Comparison of ENCODE assay signal across 9 cellular contexts in genomic region chr17:75151893-75152292, GRCh38. TPM values are rescaled to one million over a fixed set of nuclear protein-coding genes. Genes with fewer than 3 reads are reported as not detected.
DNase-seq lines count a peak whose midpoint lies in the region; ATAC-seq and TF ChIP-seq lines count a peak whose summit lies in the region.
"Had no signal": no experiment of that assay in that cellular context is flagged by ENCODE, and none has a peak within 500 bp of the region (broad histone marks: within the 10 kb centered on the region; RNA-seq: fewer than 3 reads in every experiment).

No MANE protein-coding gene starts in this region.

- H3K4me3 ChIP-seq in Caco-2 (ENCODE audit: low read depth, low read length) (no peak overlapping the region), testis (no peak overlapping the region)

- H3K9me3 ChIP-seq in Caco-2 (no peaks in the 10 kb centered on the region), testis (no peaks in the 10 kb centered on the region)

- H3K36me3 Mint-ChIP-seq in Caco-2 (ENCODE audit: insufficient read depth, unreplicated experiment) (peaks cover 89% of the 10 kb centered on the region), IgD-negative memory B cell (peaks cover 1% of the 10 kb centered on the region), activated B cell treated with CpG ODN at 0.5 μM for 24 hours (ENCODE audit: low read depth) (peaks cover 21% of the 10 kb centered on the region)

- peaks cover 34% of the 10 kb centered on the region for H3K4me1 Mint-ChIP-seq in Caco-2 (ENCODE audit: low read depth, unreplicated experiment)
- peaks cover 25 to 36% (median 27%) of the 10 kb centered on the region in 3 donors for H3K4me1 Mint-ChIP-seq in IgD-negative memory B cell
- peaks cover 39% of the 10 kb centered on the region for H3K4me1 Mint-ChIP-seq in activated B cell treated with CpG ODN at 0.5 μM for 24 hours

- TF ChIP-seq CTCF in Caco-2 (IDR thresholded peaks at IDR 0.05; ENCODE audit: insufficient read depth in 1 of 2, low read depth in 1 of 2, low read length in 1 of 2, severe bottlenecking in 1 of 2, unreplicated experiment in 1 of 2) (no peak), activated B cell treated with CpG ODN at 0.5 μM for 24 hours (IDR thresholded peaks at IDR 0.05) (no peak), testis (IDR thresholded peaks at IDR 0.05) (no peak)

- H3K4me3 Mint-ChIP-seq in Caco-2 (ENCODE audit: unreplicated experiment): peak overlapping the region; percentile 98
- H3K4me3 Mint-ChIP-seq in IgD-negative memory B cell: peak overlapping the region; percentile 73 to 98 (median 94)
- H3K4me3 Mint-ChIP-seq in activated B cell treated with CpG ODN at 0.5 μM for 24 hours: peak overlapping the region; percentile 91

- H3K27ac Mint-ChIP-seq in Caco-2 (ENCODE audit: unreplicated experiment) (peak overlapping the region; percentile 95), IgD-negative memory B cell (peak overlapping the region in 2 of 3 donors; percentile 54 to 79), activated B cell treated with CpG ODN at 0.5 μM for 24 hours (no peak overlapping the region)

- H3K4me1 ChIP-seq in Caco-2: peaks cover 12% of the 10 kb centered on the region
- no peaks in the 10 kb centered on the region for H3K4me1 ChIP-seq in testis

- ATAC-seq in activated B cell treated with CpG ODN at 0.5 μM for 24 hours (ENCODE audit: low read depth) (no peak), HG02610 (IDR thresholded peaks at IDR 0.05; ENCODE audit: unreplicated experiment) (no peak)
- ATAC-seq: activated naive CD4-positive, alpha-beta T cell treated with anti-CD3 and anti-CD28 coated beads, Interleukin-2, amount 50 U/mL, for 72 hours had no signal

- no peaks in the 10 kb centered on the region for H3K9me3 Mint-ChIP-seq in Caco-2 (ENCODE audit: unreplicated experiment)
- no peaks in the 10 kb centered on the region for H3K9me3 Mint-ChIP-seq in IgD-negative memory B cell
- no peaks in the 10 kb centered on the region for H3K9me3 Mint-ChIP-seq in activated B cell treated with CpG ODN at 0.5 μM for 24 hours
- H3K9me3 Mint-ChIP-seq: activated naive CD4-positive, alpha-beta T cell treated with anti-CD3 and anti-CD28 coated beads, Interleukin-2, amount 50 U/mL, for 72 hours had no signal

- no peak for TF ChIP-seq POLR2A in testis (IDR thresholded peaks at IDR 0.05)

- POLR2A ChIA-PET in Caco-2 (lab: Charles Lee): no interaction called here
- POLR2A ChIA-PET in activated B cell treated with CpG ODN at 0.5 μM for 24 hours (lab: Charles Lee): no interaction called here

- H3K27me3 ChIP-seq in Caco-2 (replicated peaks; ENCODE audit: control insufficient read depth, insufficient read depth, low read length) (no peaks in the 10 kb centered on the region), testis (no peaks in the 10 kb centered on the region)

- H3K36me3 ChIP-seq in Caco-2 (ENCODE audit: control insufficient read depth, insufficient read depth, low read length): peaks cover 2% of the 10 kb centered on the region; the same call in 1 of the 2 replicates
- H3K36me3 ChIP-seq in testis (ENCODE audit: low read depth, missing control alignments): no peaks in the 10 kb centered on the region

- intact Hi-C loops in Caco-2 (cut with micrococcal nuclease; ENCODE audit: unreplicated experiment): no loop called here
- intact Hi-C loops in activated B cell treated with CpG ODN at 0.5 μM for 24 hours (cut with micrococcal nuclease): no loop called here
- intact Hi-C loops in testis (cut with DNase I; ENCODE audit: low total_unique reads): no loop called here

- H3K27me3 Mint-ChIP-seq in Caco-2 (ENCODE audit: insufficient read depth, unreplicated experiment) (no peaks in the 10 kb centered on the region), IgD-negative memory B cell (no peaks in the 10 kb centered on the region), activated B cell treated with CpG ODN at 0.5 μM for 24 hours (no peaks in the 10 kb centered on the region)

- H3K27ac ChIP-seq in testis: no peak overlapping the region

- CTCF ChIA-PET in Caco-2 (lab: Charles Lee): no interaction called here
- CTCF ChIA-PET in activated B cell treated with CpG ODN at 0.5 μM for 24 hours (lab: Charles Lee): no interaction called here

- 76 to 84% methylated on average over 7 of the region's 7 CpGs for WGBS in testis, 2 donors

- DNase-seq in Caco-2 (no peak), activated B cell treated with CpG ODN at 0.5 μM for 24 hours (no peak), left kidney (ENCODE audit: low read depth, low spot score) (peak; percentile 71), testis (no peak), GM03348 (ENCODE audit: low spot score) (no peak)
- DNase-seq in stimulated activated CD8-positive, alpha-beta memory T cell treated with anti-CD3 and anti-CD28 coated beads, Interleukin-4, amount 100 ng/mL, for 48 hours: no peak

- BruUV-seq in Caco-2 (replicated peaks; lab: Mats Ljungman, UMichigan): no TSS peak

RNA-seq across cellular contexts. Expression of gene JPT1, which starts 2.4 kb away (rescaled TPM):
- 210 and 244 TPM in 2 replicates for total RNA-seq in Caco-2 (2022)
- 150 TPM for polyA plus RNA-seq in IgD-negative memory B cell
- total RNA-seq in activated B cell treated with CpG ODN at 0.5 μM for 24 hours: 70.5 and 72.9 TPM in 2 replicates
- 100 to 1,000 TPM; 234 to 371 TPM for total RNA-seq in testis
- 758 TPM for polyA plus RNA-seq in testis (ENCODE audit: insufficient read depth, low read depth, low replicate concordance)

RNA-seq across cellular contexts. Expression of gene NT5C, which starts 20.4 kb away (rescaled TPM):
- total RNA-seq in Caco-2 (2022) (59.3 and 68.4 TPM in 2 replicates), activated B cell treated with CpG ODN at 0.5 μM for 24 hours (95.0 and 98.2 TPM in 2 replicates), testis (10 to 100 TPM; 76.5 to 83.6 TPM)
- polyA plus RNA-seq in IgD-negative memory B cell (150 TPM), testis (ENCODE audit: insufficient read depth, low read depth, low replicate concordance) (22.2 TPM)

RNA-seq across cellular contexts. Expression of gene SUMO2, which starts 30.9 kb away (rescaled TPM):
- total RNA-seq in Caco-2 (2022) (675 and 693 TPM in 2 replicates), activated B cell treated with CpG ODN at 0.5 μM for 24 hours (365 and 394 TPM in 2 replicates), testis (100 to 1,000 TPM in 1 of 2 donors, 10 to 100 TPM in 1; 92.3 to 102 TPM)
- polyA plus RNA-seq in IgD-negative memory B cell (391 TPM), testis (ENCODE audit: insufficient read depth, low read depth, low replicate concordance) (484 TPM)

RNA-seq across cellular contexts. Expression of gene ARMC7, which starts 42.1 kb away (rescaled TPM):
- total RNA-seq in Caco-2 (2022) (23.6 and 26.0 TPM in 2 replicates), activated B cell treated with CpG ODN at 0.5 μM for 24 hours (11.8 and 15.4 TPM in 2 replicates), testis (10 to 100 TPM in 1 of 2 donors, 1 to 10 TPM in 1; 10.0 to 11.8 TPM)
- polyA plus RNA-seq in IgD-negative memory B cell (4.5 TPM), testis (ENCODE audit: insufficient read depth, low read depth, low replicate concordance) (12.6 TPM)

RNA-seq across cellular contexts. Expression of gene NUP85, which starts 53.6 kb away (rescaled TPM):
- total RNA-seq in Caco-2 (2022) (119 and 142 TPM in 2 replicates), activated B cell treated with CpG ODN at 0.5 μM for 24 hours (103 and 107 TPM in 2 replicates), testis (10 to 100 TPM; 57.8 to 76.1 TPM)
- polyA plus RNA-seq in IgD-negative memory B cell (32.3 TPM), testis (ENCODE audit: insufficient read depth, low read depth, low replicate concordance) (52.6 TPM)
